ENCODE assay signal across 8 cellular contexts in genomic region chr3:69326821-69327433, GRCh38. TPM values are rescaled to one million over a fixed set of nuclear protein-coding genes. Genes with fewer than 3 reads are reported as not detected.
DNase-seq lines count a peak whose midpoint lies in the region; ATAC-seq, FAIRE-seq and TF ChIP-seq lines count a peak whose summit lies in the region.

No MANE protein-coding gene starts in this region.

- H3K4me3 ChIP-seq in thyroid gland (replicated peaks in 1 of 3) = no peak overlapping the region
- H3K4me3 ChIP-seq in GM23248 = no peak overlapping the region
- H3K4me3 ChIP-seq in ovary = no peak overlapping the region

- H3K9me2 ChIP-seq in GM23248 (ENCODE audit: insufficient read depth) = no peaks in the 10 kb centered on the region

- no peak overlapping the region for H3K9ac ChIP-seq in GM23248

- H3F3A ChIP-seq in GM23248 (ENCODE audit: insufficient read depth) = no peaks in the 10 kb centered on the region

- in situ Hi-C loops in GM23248 (cut with MboI) = no loop called here

- H3K27me3 Mint-ChIP-seq in T-helper 2 cell treated with Interferon-gamma antibody and Interleukin-4, amounts not matched to agents 5 μg/mL and 100 μg/mL, for 36 hours (ENCODE audit: low read depth) = no peaks in the 10 kb centered on the region

- no peak overlapping the region for H3K4me2 ChIP-seq in GM23248 (ENCODE audit: unreplicated experiment)

- H3K4me1 Mint-ChIP-seq in T-helper 2 cell treated with Interferon-gamma antibody and Interleukin-4, amounts not matched to agents 5 μg/mL and 100 μg/mL, for 36 hours (ENCODE audit: low read depth) = peaks cover 43% of the 10 kb centered on the region

- WGBS in thyroid gland, 2 donors = 32 to 33% methylated on average over 5 of the region's 5 CpGs
- 35 to 37% methylated on average over 5 of the region's 5 CpGs for WGBS in GM23248 (ENCODE audit: low coverage in 1 of 2, low lambda C conversion rate in 2 of 2, missing lambda C conversion rate in 2 of 2), 2 experiments
- WGBS in ovary, 3 donors = 13 to 21% (median 14%) methylated on average over 5 of the region's 5 CpGs

- no peaks in the 10 kb centered on the region for H3K36me3 Mint-ChIP-seq in T-helper 2 cell treated with Interferon-gamma antibody and Interleukin-4, amounts not matched to agents 5 μg/mL and 100 μg/mL, for 36 hours (ENCODE audit: low read depth)

- H3K27ac Mint-ChIP-seq in T-helper 2 cell treated with Interferon-gamma antibody and Interleukin-4, amounts not matched to agents 5 μg/mL and 100 μg/mL, for 36 hours = peak overlapping the region; percentile 87

- H3K9me3 ChIP-seq in thyroid gland = no peaks in the 10 kb centered on the region
- H3K9me3 ChIP-seq in GM23248 (ENCODE audit: low read depth) = no peaks in the 10 kb centered on the region
- no peaks in the 10 kb centered on the region for H3K9me3 ChIP-seq in ovary

- intact Hi-C loops in thyroid gland (cut with DNase I) = no loop called here
- intact Hi-C loops in ovary (cut with DNase I) = no loop called here

- H3K27ac ChIP-seq in layer of hippocampus (ENCODE audit: low read depth, low read length) (peak overlapping the region; percentile 42), thyroid gland (peak overlapping the region; percentile 18 to 33 (median 32)), GM23248 (no peak overlapping the region), ovary (no peak overlapping the region)

- peak; percentile 81 for DNase-seq in T-helper 2 cell treated with Interferon-gamma antibody and Interleukin-4, amounts not matched to agents 5 μg/mL and 100 μg/mL, for 36 hours (ENCODE audit: low spot score)
- DNase-seq in thyroid gland (no peak), urothelium cell line (ENCODE audit: low spot score) (no peak), GM23248 (no peak), ovary (no peak)

- H4K20me1 ChIP-seq in GM23248 (ENCODE audit: insufficient read depth) = no peaks in the 10 kb centered on the region

- TF ChIP-seq POLR2A in thyroid gland (IDR thresholded peaks at IDR 0.05) (no peak), ovary (IDR thresholded peaks at IDR 0.05) (no peak)

- TF ChIP-seq CTCF in thyroid gland (IDR thresholded peaks at IDR 0.05) = no peak
- no peak for TF ChIP-seq CTCF in ovary (IDR thresholded peaks at IDR 0.05)

- H3K4me3 Mint-ChIP-seq in T-helper 2 cell treated with Interferon-gamma antibody and Interleukin-4, amounts not matched to agents 5 μg/mL and 100 μg/mL, for 36 hours = peak overlapping the region; percentile 73

- FAIRE-seq in urothelium cell line (lab: Jason Lieb, UNC) = no peak

- H3K27me3 ChIP-seq in layer of hippocampus (ENCODE audit: control insufficient read depth, insufficient read depth, low read length) (no peaks in the 10 kb centered on the region), thyroid gland (no peaks in the 10 kb centered on the region), GM23248 (replicated peaks; ENCODE audit: insufficient read depth) (no peaks in the 10 kb centered on the region), ovary (no peaks in the 10 kb centered on the region)

- H3K79me2 ChIP-seq in GM23248 (ENCODE audit: insufficient read depth) = no peaks in the 10 kb centered on the region

- no peak overlapping the region for H2AFZ ChIP-seq in GM23248

- ATAC-seq in GM18517 (IDR thresholded peaks at IDR 0.05; ENCODE audit: unreplicated experiment) = peak; percentile 93
- peak; percentile 82 for ATAC-seq in HG02642 (IDR thresholded peaks at IDR 0.05; ENCODE audit: poor library complexity, unreplicated experiment)

- no peak for TF ChIP-seq EP300 in ovary (IDR thresholded peaks at IDR 0.05)

- H3K4me1 ChIP-seq in thyroid gland = peaks cover 12 to 41% of the 10 kb centered on the region in 2 donors
- no peaks in the 10 kb centered on the region; the same call in 1 of the 2 replicates for H3K4me1 ChIP-seq in GM23248 (ENCODE audit: insufficient read depth)
- H3K4me1 ChIP-seq in ovary (ENCODE audit: insufficient read depth) = peaks cover 2% of the 10 kb centered on the region

- no peaks in the 10 kb centered on the region for H3K9me3 Mint-ChIP-seq in T-helper 2 cell treated with Interferon-gamma antibody and Interleukin-4, amounts not matched to agents 5 μg/mL and 100 μg/mL, for 36 hours

- H3K36me3 ChIP-seq in thyroid gland = no peaks in the 10 kb centered on the region
- no peaks in the 10 kb centered on the region for H3K36me3 ChIP-seq in GM23248 (ENCODE audit: low read depth)
- no peaks in the 10 kb centered on the region for H3K36me3 ChIP-seq in ovary

RNA-seq across cellular contexts. Expression of gene FRMD4B, which starts 59.0 kb away (rescaled TPM):
- total RNA-seq in thyroid gland (100 to 1,000 TPM; 109 to 224 (median 161) TPM), ovary (10 to 100 TPM in 5 of 7 donors, 1 to 10 TPM in 2; 4.2 to 42.0 (median 16.3) TPM)
- total RNA-seq in GM23248 (2014; rRNA removed; shearing (Covaris generic)) = not detected in 2 replicates
- polyA plus RNA-seq in GM23248 (2016; fragmentation: Nextera tagmentation; extraction: Ambion mirVana) (0.06 TPM in 1 of 2 replicates, not detected in the other), ovary (10 to 100 TPM in 1 of 2 donors, 1 to 10 TPM in 1; 6.7 to 17.6 TPM)

Comparison
In these comparisons a context has a peak if more than half of its experiments do, and no peak if none do; other contexts are left out.
1. H3K27ac ChIP-seq: peak in layer of hippocampus (single experiment) and thyroid gland (3 of 3); none in GM23248 (single experiment) and ovary (0 of 2).